1 cellular context compared by ENCODE assay signal in the genomic region with DNA sequence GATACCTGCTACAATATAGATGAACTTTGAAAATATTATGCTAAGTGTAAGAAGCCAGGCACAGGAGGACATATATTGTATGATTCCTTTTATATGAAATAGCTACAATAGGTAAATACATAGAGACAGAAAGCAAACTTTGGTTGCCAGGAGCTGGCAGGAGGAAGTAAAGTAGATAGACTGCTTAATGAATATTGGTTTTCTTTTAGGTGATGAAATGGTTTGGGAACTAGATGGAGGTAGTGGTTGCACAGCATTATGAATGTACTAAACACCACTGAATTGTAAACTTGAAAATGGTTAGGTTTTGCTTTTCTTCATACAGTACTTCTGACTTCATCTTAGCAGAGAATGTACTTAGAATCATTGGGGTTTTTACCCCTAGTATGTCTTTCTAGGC.
TF ChIP-seq lines count a peak whose summit lies in the region.

No MANE protein-coding gene starts in this region.

TF ChIP-seq in GM23338, 12 proteins besides CTCF, POLR2A, EP300 and RAD21 (continued from another document):
- TF ChIP-seq, protein P1, sequence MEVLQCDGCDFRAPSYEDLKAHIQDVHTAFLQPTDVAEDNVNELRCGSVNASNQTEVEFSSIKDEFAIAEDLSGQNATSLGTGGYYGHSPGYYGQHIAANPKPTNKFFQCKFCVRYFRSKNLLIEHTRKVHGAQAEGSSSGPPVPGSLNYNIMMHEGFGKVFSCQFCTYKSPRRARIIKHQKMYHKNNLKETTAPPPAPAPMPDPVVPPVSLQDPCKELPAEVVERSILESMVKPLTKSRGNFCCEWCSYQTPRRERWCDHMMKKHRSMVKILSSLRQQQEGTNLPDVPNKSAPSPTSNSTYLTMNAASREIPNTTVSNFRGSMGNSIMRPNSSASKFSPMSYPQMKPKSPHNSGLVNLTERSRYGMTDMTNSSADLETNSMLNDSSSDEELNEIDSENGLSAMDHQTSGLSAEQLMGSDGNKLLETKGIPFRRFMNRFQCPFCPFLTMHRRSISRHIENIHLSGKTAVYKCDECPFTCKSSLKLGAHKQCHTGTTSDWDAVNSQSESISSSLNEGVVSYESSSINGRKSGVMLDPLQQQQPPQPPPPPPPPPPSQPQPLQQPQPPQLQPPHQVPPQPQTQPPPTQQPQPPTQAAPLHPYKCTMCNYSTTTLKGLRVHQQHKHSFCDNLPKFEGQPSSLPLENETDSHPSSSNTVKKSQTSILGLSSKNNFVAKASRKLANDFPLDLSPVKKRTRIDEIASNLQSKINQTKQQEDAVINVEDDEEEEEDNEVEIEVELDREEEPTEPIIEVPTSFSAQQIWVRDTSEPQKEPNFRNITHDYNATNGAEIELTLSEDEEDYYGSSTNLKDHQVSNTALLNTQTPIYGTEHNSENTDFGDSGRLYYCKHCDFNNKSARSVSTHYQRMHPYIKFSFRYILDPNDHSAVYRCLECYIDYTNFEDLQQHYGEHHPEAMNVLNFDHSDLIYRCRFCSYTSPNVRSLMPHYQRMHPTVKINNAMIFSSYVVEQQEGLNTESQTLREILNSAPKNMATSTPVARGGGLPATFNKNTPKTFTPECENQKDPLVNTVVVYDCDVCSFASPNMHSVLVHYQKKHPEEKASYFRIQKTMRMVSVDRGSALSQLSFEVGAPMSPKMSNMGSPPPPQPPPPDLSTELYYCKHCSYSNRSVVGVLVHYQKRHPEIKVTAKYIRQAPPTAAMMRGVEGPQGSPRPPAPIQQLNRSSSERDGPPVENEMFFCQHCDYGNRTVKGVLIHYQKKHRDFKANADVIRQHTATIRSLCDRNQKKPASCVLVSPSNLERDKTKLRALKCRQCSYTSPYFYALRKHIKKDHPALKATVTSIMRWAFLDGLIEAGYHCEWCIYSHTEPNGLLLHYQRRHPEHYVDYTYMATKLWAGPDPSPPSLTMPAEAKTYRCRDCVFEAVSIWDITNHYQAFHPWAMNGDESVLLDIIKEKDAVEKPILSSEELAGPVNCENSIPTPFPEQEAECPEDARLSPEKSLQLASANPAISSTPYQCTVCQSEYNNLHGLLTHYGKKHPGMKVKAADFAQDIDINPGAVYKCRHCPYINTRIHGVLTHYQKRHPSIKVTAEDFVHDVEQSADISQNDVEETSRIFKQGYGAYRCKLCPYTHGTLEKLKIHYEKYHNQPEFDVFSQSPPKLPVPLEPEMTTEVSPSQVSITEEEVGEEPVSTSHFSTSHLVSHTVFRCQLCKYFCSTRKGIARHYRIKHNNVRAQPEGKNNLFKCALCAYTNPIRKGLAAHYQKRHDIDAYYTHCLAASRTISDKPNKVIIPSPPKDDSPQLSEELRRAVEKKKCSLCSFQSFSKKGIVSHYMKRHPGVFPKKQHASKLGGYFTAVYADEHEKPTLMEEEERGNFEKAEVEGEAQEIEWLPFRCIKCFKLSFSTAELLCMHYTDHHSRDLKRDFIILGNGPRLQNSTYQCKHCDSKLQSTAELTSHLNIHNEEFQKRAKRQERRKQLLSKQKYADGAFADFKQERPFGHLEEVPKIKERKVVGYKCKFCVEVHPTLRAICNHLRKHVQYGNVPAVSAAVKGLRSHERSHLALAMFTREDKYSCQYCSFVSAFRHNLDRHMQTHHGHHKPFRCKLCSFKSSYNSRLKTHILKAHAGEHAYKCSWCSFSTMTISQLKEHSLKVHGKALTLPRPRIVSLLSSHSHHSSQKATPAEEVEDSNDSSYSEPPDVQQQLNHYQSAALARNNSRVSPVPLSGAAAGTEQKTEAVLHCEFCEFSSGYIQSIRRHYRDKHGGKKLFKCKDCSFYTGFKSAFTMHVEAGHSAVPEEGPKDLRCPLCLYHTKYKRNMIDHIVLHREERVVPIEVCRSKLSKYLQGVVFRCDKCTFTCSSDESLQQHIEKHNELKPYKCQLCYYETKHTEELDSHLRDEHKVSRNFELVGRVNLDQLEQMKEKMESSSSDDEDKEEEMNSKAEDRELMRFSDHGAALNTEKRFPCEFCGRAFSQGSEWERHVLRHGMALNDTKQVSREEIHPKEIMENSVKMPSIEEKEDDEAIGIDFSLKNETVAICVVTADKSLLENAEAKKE (CRISPR knock-in tag; IDR thresholded peaks at IDR 0.05) = no peak
- TF ChIP-seq CREB1 (CRISPR knock-in tag; IDR thresholded peaks at IDR 0.05; ENCODE audit: low read depth) (no peak), STAT1 (IDR thresholded peaks at IDR 0.05; ENCODE audit: unreplicated experiment) (no peak)
